1 cellular context compared by ENCODE assay signal in genomic region chr2:187510419-187511355, GRCh38.
TF ChIP-seq lines count a peak whose summit lies in the region.

No MANE protein-coding gene starts in this region.

TF ChIP-seq in HepG2, 621 proteins besides CTCF, POLR2A, EP300 and RAD21 (continued from another document and continues in another):
- TF ChIP-seq ZNF800 (CRISPR knock-in tag; IDR thresholded peaks at IDR 0.05) (peak; percentile 76; the same call in 1 of the 2 replicates), ZSCAN25 (CRISPR knock-in tag; IDR thresholded peaks at IDR 0.05) (peak; percentile 47), ZFY (CRISPR knock-in tag; IDR thresholded peaks at IDR 0.05) (peak; percentile 40; the same call in 1 of the 2 replicates), SAP130 (CRISPR knock-in tag; IDR thresholded peaks at IDR 0.05; ENCODE audit: low read depth) (peak; percentile 55; the same call in 1 of the 2 replicates), ZNF3 (CRISPR knock-in tag; IDR thresholded peaks at IDR 0.05) (0 out of 2 replicates have a peak, but pooled peaks have one; percentile 15), ZNF232 (CRISPR knock-in tag; IDR thresholded peaks at IDR 0.05; ENCODE audit: borderline replicate concordance) (peak; percentile 89; the same call in 1 of the 2 replicates), HMGXB3 (CRISPR knock-in tag; IDR thresholded peaks at IDR 0.05; ENCODE audit: borderline replicate concordance) (peak; percentile 40; the same call in 1 of the 2 replicates), ATF3 (CRISPR knock-in tag; IDR thresholded peaks at IDR 0.05) (0 out of 2 replicates have a peak, but pooled peaks have one; percentile 2), ZNF879 (CRISPR knock-in tag; IDR thresholded peaks at IDR 0.05) (peak; percentile 69; the same call in 1 of the 2 replicates), HOXA9 (CRISPR knock-in tag; IDR thresholded peaks at IDR 0.05; ENCODE audit: borderline replicate concordance) (0 out of 2 replicates have a peak, but pooled peaks have one; percentile 54), ZNF605 (CRISPR knock-in tag; IDR thresholded peaks at IDR 0.05) (peak; percentile 56), ZNF678 (CRISPR knock-in tag; IDR thresholded peaks at IDR 0.05) (peak; percentile 28; the same call in 1 of the 2 replicates), GATAD2A (CRISPR knock-in tag; IDR thresholded peaks at IDR 0.05) (peak; percentile 60; the same call in 1 of the 2 replicates), ZNF337 (CRISPR knock-in tag; IDR thresholded peaks at IDR 0.05; ENCODE audit: borderline replicate concordance, low read depth) (peak; percentile 83), SIN3A (IDR thresholded peaks at IDR 0.05; ENCODE audit: borderline replicate concordance, low read depth, low read length) (0 out of 2 replicates have a peak, but pooled peaks have one; percentile 39), ZNF552 (CRISPR knock-in tag; IDR thresholded peaks at IDR 0.05; ENCODE audit: borderline replicate concordance) (peak; percentile 35; the same call in 1 of the 2 replicates), KLF16 (CRISPR knock-in tag; IDR thresholded peaks at IDR 0.05) (0 out of 4 replicates have a peak, but pooled peaks of 1 of the 2 experiments have one; percentile 23), ZNF629 (CRISPR knock-in tag; conservative IDR thresholded peaks at IDR 0.05) (peak; percentile 35), KLF11 (CRISPR knock-in tag; IDR thresholded peaks at IDR 0.05) (peak; percentile 51; the same call in 1 of the 2 replicates), ZXDC (CRISPR knock-in tag; IDR thresholded peaks at IDR 0.05) (0 out of 2 replicates have a peak, but pooled peaks have one; percentile 52), ARID2 (CRISPR knock-in tag; IDR thresholded peaks at IDR 0.05; ENCODE audit: borderline replicate concordance) (peak; percentile 73; the same call in 1 of the 2 replicates), KLF15 (CRISPR knock-in tag; IDR thresholded peaks at IDR 0.05; ENCODE audit: borderline replicate concordance) (0 out of 2 replicates have a peak, but pooled peaks have one; percentile 19), ZNF407 (CRISPR knock-in tag; IDR thresholded peaks at IDR 0.05; ENCODE audit: not compliant biosample characterization) (peak; percentile 41), TFDP1 (CRISPR knock-in tag; IDR thresholded peaks at IDR 0.05; ENCODE audit: borderline replicate concordance) (peak; percentile 22; the same call in 1 of the 2 replicates), FOXA3 (CRISPR knock-in tag; IDR thresholded peaks at IDR 0.05) (peak; percentile 51; the same call in 1 of the 2 replicates), DMAP1 (CRISPR knock-in tag; IDR thresholded peaks at IDR 0.05) (peak; percentile 10; the same call in 1 of the 2 replicates), GZF1 (CRISPR knock-in tag; IDR thresholded peaks at IDR 0.05) (0 out of 2 replicates have a peak, but pooled peaks have one; percentile 3), DRAP1 (CRISPR knock-in tag; IDR thresholded peaks at IDR 0.05) (peak; percentile 97), ZNF44 (CRISPR knock-in tag; IDR thresholded peaks at IDR 0.05) (peak; percentile 84), ELF1 (CRISPR knock-in tag; IDR thresholded peaks at IDR 0.05) (0 out of 2 replicates have a peak, but pooled peaks have one; percentile 5), ZNF274 (CRISPR knock-in tag; IDR thresholded peaks at IDR 0.05) (peak; percentile 79), HNF4A (CRISPR knock-in tag; IDR thresholded peaks at IDR 0.05) (peak; percentile 28; the same call in 1 of the 2 replicates), ZNF776 (CRISPR knock-in tag; IDR thresholded peaks at IDR 0.05) (peak; percentile 48; the same call in 1 of the 2 replicates), KDM2A (CRISPR knock-in tag; IDR thresholded peaks at IDR 0.05; ENCODE audit: borderline replicate concordance, low read depth) (peak; percentile 51; the same call in 1 of the 2 replicates), ZBTB2 (CRISPR knock-in tag; IDR thresholded peaks at IDR 0.05; ENCODE audit: low read depth) (0 out of 2 replicates have a peak, but pooled peaks have one; percentile 21), SOX5 (CRISPR knock-in tag; IDR thresholded peaks at IDR 0.05; ENCODE audit: borderline replicate concordance) (peak; percentile 74), ZNF138 (CRISPR knock-in tag; IDR thresholded peaks at IDR 0.05; ENCODE audit: low read depth) (peak; percentile 86)
